Comparison of ENCODE assay signal across 8 cellular contexts in genomic region chr17:40344321-40345160, GRCh38. TPM values are rescaled to one million over a fixed set of nuclear protein-coding genes. Genes with fewer than 3 reads are reported as not detected.
DNase-seq lines count a peak whose midpoint lies in the region; ATAC-seq and TF ChIP-seq lines count a peak whose summit lies in the region.

No MANE protein-coding gene starts in this region.

- in situ Hi-C loops in ACHN (cut with HindIII; ENCODE audit: low pct_ligation_motif_present, low pct_unique_long_range_greater_than_20kb, low sequenced_read_pairs) = no loop called here

- H3K79me2 ChIP-seq in SK-N-SH (ENCODE audit: insufficient read depth) = peaks cover 95% of the 10 kb centered on the region

- H3K9me3 ChIP-seq in SK-N-SH (no peaks in the 10 kb centered on the region), body of pancreas (no peaks in the 10 kb centered on the region), liver (ENCODE audit: control insufficient read depth in 4 of 4, low read length in 3 of 4) (no peaks in the 10 kb centered on the region), thoracic aorta (no peaks in the 10 kb centered on the region)

- peaks cover 54% of the 10 kb centered on the region for H4K20me1 ChIP-seq in SK-N-SH (ENCODE audit: insufficient read depth)

- TF ChIP-seq RAD21 in SK-N-SH (IDR thresholded peaks at IDR 0.05; ENCODE audit: low read length) (no peak), liver (IDR thresholded peaks at IDR 0.05) (no peak)

- H3F3A ChIP-seq in SK-N-SH (replicated peaks; ENCODE audit: insufficient read depth) = peaks cover 13% of the 10 kb centered on the region

- H2AFZ ChIP-seq in SK-N-SH (ENCODE audit: low read depth) = no peak overlapping the region

- CTCF ChIA-PET in SK-N-SH (lab: Yijun Ruan, JAX) = interaction anchor here (0.6 to 57.6 kb wide), 7 partner anchors 8 to 275 kb away, joined by 3 to 1706 read pairs (median 6); partner anchors contain the start of genes CDC6 and RARA

- H3K4me3 ChIP-seq in SK-N-SH (ENCODE audit: low read depth in 2 of 2, low read length in 1 of 2) (peak overlapping the region; percentile 69 to 78), body of pancreas (no peak overlapping the region), liver (ENCODE audit: low read depth in 1 of 3, low read length in 3 of 3) (peak overlapping the region; percentile 83 to 95 (median 89)), thoracic aorta (peak overlapping the region; percentile 94)

- no peak for TF ChIP-seq CTCF in SK-N-SH (IDR thresholded peaks at IDR 0.05)
- TF ChIP-seq CTCF in body of pancreas (IDR thresholded peaks at IDR 0.05) = no peak
- no peak for TF ChIP-seq CTCF in liver (IDR thresholded peaks at IDR 0.05; ENCODE audit: low read depth, low read length, missing input control)
- no peak for TF ChIP-seq CTCF in thoracic aorta (IDR thresholded peaks at IDR 0.05)

- no peak; the same call in 2 of the 3 replicates for ATAC-seq in SK-N-SH treated with all-trans-retinoic acid at 6 μM for 48 hours
- no peak for ATAC-seq in body of pancreas
- ATAC-seq in thoracic aorta (ENCODE audit: insufficient number of reproducible peaks, low FRiP score, low read depth) = no peak
- no peak for ATAC-seq in HG02870 (IDR thresholded peaks at IDR 0.05; ENCODE audit: unreplicated experiment)

- DNase-seq in SK-N-SH (no peak), body of pancreas (no peak), thoracic aorta (ENCODE audit: low spot score) (no peak), ACHN (no peak), NCI-H526 treated with DMSO at 0.1 percent for 48 hours (lab: John Stamatoyannopoulos, UW) (no peak)

- H3K36me3 ChIP-seq in SK-N-SH (replicated peaks in 1 of 2; ENCODE audit: control insufficient read depth in 1 of 2, insufficient read depth in 2 of 2, low read length in 1 of 2) (peaks cover 14 to 17% of the 10 kb centered on the region in 2 experiments), body of pancreas (replicated peaks in 1 of 2; ENCODE audit: insufficient read depth in 1 of 2, low read depth in 2 of 2) (no peaks in the 10 kb centered on the region), liver (ENCODE audit: control insufficient read depth in 4 of 4, insufficient read depth in 3 of 4, low read depth in 1 of 4, low read length in 3 of 4) (peaks cover 0 to under 1% (median 0%) of the 10 kb centered on the region in 4 donors), thoracic aorta (no peaks in the 10 kb centered on the region)

- POLR2A ChIA-PET in SK-N-SH (lab: Yijun Ruan, JAX) = interaction anchor here (0.6 to 2.5 kb wide), 3 partner anchors 31 to 228 kb away, joined by 3 to 8 read pairs (median 4); no protein-coding TSS in a partner anchor

- intact Hi-C loops in body of pancreas (cut with DNase I) = no loop called here

- no peaks in the 10 kb centered on the region for H3K9me2 ChIP-seq in SK-N-SH

- H3K4me1 ChIP-seq in SK-N-SH (ENCODE audit: control insufficient read depth in 1 of 2, insufficient read depth in 2 of 2, low read depth in 1 of 2, low read length in 1 of 2) (peaks cover 59 to 80% of the 10 kb centered on the region in 2 experiments), body of pancreas (peaks cover 85% of the 10 kb centered on the region), liver (ENCODE audit: control insufficient read depth in 4 of 4, insufficient read depth in 4 of 4, low read length in 3 of 4) (peaks cover 31 to 83% (median 73%) of the 10 kb centered on the region in 4 donors), thoracic aorta (ENCODE audit: control insufficient read depth in 1 of 2, low read depth in 2 of 2) (peaks cover 49 to 65% of the 10 kb centered on the region in 2 donors)

- peak overlapping the region; percentile 97 for H3K4me2 ChIP-seq in SK-N-SH

- TF ChIP-seq POLR2A in body of pancreas (IDR thresholded peaks at IDR 0.05) = no peak

- no peak; a peak in 1 of 4 replicates for TF ChIP-seq EP300 in SK-N-SH (IDR thresholded peaks at IDR 0.05; ENCODE audit: borderline replicate concordance in 1 of 2, low read depth in 1 of 2, low read length in 1 of 2)

- peak overlapping the region; percentile 69 to 99 for H3K27ac ChIP-seq in SK-N-SH (ENCODE audit: low read depth in 2 of 2, low read length in 1 of 2)
- peak overlapping the region; percentile 46 to 89 (median 80) for H3K27ac ChIP-seq in body of pancreas
- H3K27ac ChIP-seq in liver (ENCODE audit: low read depth in 1 of 2, low read length in 2 of 2) = peak overlapping the region; percentile 97 to 99
- H3K27ac ChIP-seq in thoracic aorta = peak overlapping the region; percentile 91 to 92

- WGBS in SK-N-SH (ENCODE audit: low lambda C conversion rate) = 62% methylated on average over 6 of the region's 7 CpGs
- 48 to 60% methylated on average over 7 of the region's 7 CpGs for WGBS in body of pancreas, 2 donors
- WGBS in liver = 20% methylated on average over 7 of the region's 7 CpGs

- H3K9ac ChIP-seq in SK-N-SH (peak overlapping the region; percentile 75; the same call in 1 of the 2 replicates), liver (ENCODE audit: low read depth in 1 of 2, low read length in 2 of 2) (peak overlapping the region; percentile 63 to 89)

- no peaks in the 10 kb centered on the region for H3K27me3 ChIP-seq in SK-N-SH (ENCODE audit: insufficient read depth)
- no peaks in the 10 kb centered on the region for H3K27me3 ChIP-seq in body of pancreas
- no peaks in the 10 kb centered on the region for H3K27me3 ChIP-seq in liver (ENCODE audit: control insufficient read depth in 4 of 4, insufficient read depth in 4 of 4, low read length in 3 of 4)
- H3K27me3 ChIP-seq in thoracic aorta (replicated peaks; ENCODE audit: insufficient read depth) = no peaks in the 10 kb centered on the region

TF ChIP-seq in SK-N-SH, 30 proteins besides CTCF, POLR2A, EP300 and RAD21:
- no peak for TF ChIP-seq EZH2phosphoT487 (IDR thresholded peaks at IDR 0.05; ENCODE audit: borderline replicate concordance, low read depth)
- TF ChIP-seq GATA2 (CRISPR knock-in tag; IDR thresholded peaks at IDR 0.05) = no peak
- peak; percentile 11; the same call in 1 of the 2 replicates for TF ChIP-seq PBX3 (IDR thresholded peaks at IDR 0.05)

TF ChIP-seq in SK-N-SH treated with all-trans-retinoic acid at 6 μM for 48 hours, 23 proteins besides CTCF, POLR2A, EP300 and RAD21 (continues in another document):
- no peak for TF ChIP-seq OSR1 (CRISPR knock-in tag; IDR thresholded peaks at IDR 0.05)

TF ChIP-seq in liver, 16 proteins besides CTCF, POLR2A, EP300 and RAD21 (continues in another document):
- TF ChIP-seq JUND (IDR thresholded peaks at IDR 0.05) (no peak), RXRA (IDR thresholded peaks at IDR 0.05) (no peak), FOXA2 (IDR thresholded peaks at IDR 0.05) (no peak), YY1 (IDR thresholded peaks at IDR 0.05) (no peak), NR2F2 (IDR thresholded peaks at IDR 0.05) (no peak), EGR1 (IDR thresholded peaks at IDR 0.05; ENCODE audit: low read depth in 2 of 2) (no peak), GABPA (IDR thresholded peaks at IDR 0.05 in 1 of 2, conservative IDR thresholded peaks at IDR 0.05 in 1 of 2) (no peak), HNF4G (IDR thresholded peaks at IDR 0.05) (no peak)
- TF ChIP-seq, protein P1, sequence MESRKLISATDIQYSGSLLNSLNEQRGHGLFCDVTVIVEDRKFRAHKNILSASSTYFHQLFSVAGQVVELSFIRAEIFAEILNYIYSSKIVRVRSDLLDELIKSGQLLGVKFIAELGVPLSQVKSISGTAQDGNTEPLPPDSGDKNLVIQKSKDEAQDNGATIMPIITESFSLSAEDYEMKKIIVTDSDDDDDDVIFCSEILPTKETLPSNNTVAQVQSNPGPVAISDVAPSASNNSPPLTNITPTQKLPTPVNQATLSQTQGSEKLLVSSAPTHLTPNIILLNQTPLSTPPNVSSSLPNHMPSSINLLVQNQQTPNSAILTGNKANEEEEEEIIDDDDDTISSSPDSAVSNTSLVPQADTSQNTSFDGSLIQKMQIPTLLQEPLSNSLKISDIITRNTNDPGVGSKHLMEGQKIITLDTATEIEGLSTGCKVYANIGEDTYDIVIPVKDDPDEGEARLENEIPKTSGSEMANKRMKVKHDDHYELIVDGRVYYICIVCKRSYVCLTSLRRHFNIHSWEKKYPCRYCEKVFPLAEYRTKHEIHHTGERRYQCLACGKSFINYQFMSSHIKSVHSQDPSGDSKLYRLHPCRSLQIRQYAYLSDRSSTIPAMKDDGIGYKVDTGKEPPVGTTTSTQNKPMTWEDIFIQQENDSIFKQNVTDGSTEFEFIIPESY (IDR thresholded peaks at IDR 0.05) = no peak

RNA-seq across cellular contexts. Expression of gene GJD3, which starts 20.0 kb away (rescaled TPM):
- polyA plus RNA-seq in SK-N-SH (2012; rRNA removed) (not detected in 2 replicates), liver (under 1 TPM in 1 of 2 donors, not detected in 1; 0.48 TPM)
- polyA plus RNA-seq in SK-N-SH (2012; cell fraction: cytosol; rRNA removed) = not detected in 2 replicates
- not detected in 2 replicates for polyA plus RNA-seq in SK-N-SH (2012; cell fraction: nucleus; rRNA removed)
- total RNA-seq in body of pancreas (1 to 10 TPM in 1 of 2 donors, not detected in 1; 1.3 TPM), liver (under 1 TPM; 0.47 to 0.59 TPM), thoracic aorta (1 to 10 TPM in 1 of 2 donors, not detected in 1; 1.5 TPM)

RNA-seq across cellular contexts. Expression of gene RARA, which starts 35.6 kb away (rescaled TPM):
- polyA plus RNA-seq in SK-N-SH (2012; rRNA removed) = 8.9 and 13.3 TPM in 2 replicates
- polyA plus RNA-seq in SK-N-SH (2012; cell fraction: cytosol; rRNA removed) = 6.9 and 9.6 TPM in 2 replicates
- 13.2 and 15.0 TPM in 2 replicates for polyA plus RNA-seq in SK-N-SH (2012; cell fraction: nucleus; rRNA removed)
- total RNA-seq in body of pancreas = 10 to 100 TPM; 11.4 to 13.8 TPM
- 10 to 100 TPM in 1 of 2 donors, 1 to 10 TPM in 1; 8.7 to 12.9 TPM for total RNA-seq in liver
- polyA plus RNA-seq in liver = 10 to 100 TPM in 1 of 2 donors, 1 to 10 TPM in 1; 6.6 to 26.2 TPM
- 10 to 100 TPM; 46.8 to 73.4 TPM for total RNA-seq in thoracic aorta

RNA-seq across cellular contexts. Expression of gene CDC6, which starts 56.9 kb away (rescaled TPM):
- 12.7 and 12.8 TPM in 2 replicates for polyA plus RNA-seq in SK-N-SH (2012; rRNA removed)
- 15.2 and 16.8 TPM in 2 replicates for polyA plus RNA-seq in SK-N-SH (2012; cell fraction: cytosol; rRNA removed)
- 8.3 and 11.7 TPM in 2 replicates for polyA plus RNA-seq in SK-N-SH (2012; cell fraction: nucleus; rRNA removed)
- under 1 TPM; 0.66 to 0.78 TPM for total RNA-seq in body of pancreas
- 10 to 100 TPM in 1 of 2 donors, 1 to 10 TPM in 1; 2.3 to 16.5 TPM for total RNA-seq in liver
- polyA plus RNA-seq in liver = 1 to 10 TPM in 1 of 2 donors, under 1 TPM in 1; 0.54 to 2.6 TPM
- 1 to 10 TPM in 1 of 2 donors, under 1 TPM in 1; 0.71 to 6.8 TPM for total RNA-seq in thoracic aorta

Comparison
In these comparisons a context has a peak if more than half of its experiments do, and no peak if none do; other contexts are left out.
1. H3K4me3 ChIP-seq: peak in SK-N-SH (2 of 2), liver (3 of 3) and thoracic aorta (single experiment); none in body of pancreas (0 of 2).
2. Peak in every context shown above with its lines, with median percentiles within 50 percentile points of each other: H3K27ac ChIP-seq.